ENCODE assay signal across 8 cellular contexts in genomic region chr21:31659286-31660133, GRCh38. TPM values are rescaled to one million over a fixed set of nuclear protein-coding genes. Genes with fewer than 3 reads are reported as not detected.
A peak's percentile ranks its signal among the peaks of the same experiment; 100 is the strongest.
DNase-seq lines count a peak whose midpoint lies in the region; ATAC-seq and TF ChIP-seq lines count a peak whose summit lies in the region.

Gene SOD1 (plus strand): TSS chr21:31659693. CDS start chr21:31659770, 77 bp downstream.

- H3K27me3 ChIP-seq in esophagus (ENCODE audit: control insufficient read depth in 1 of 2, insufficient read depth in 2 of 2, low read length in 2 of 2), result no peaks in the 10 kb centered on the region
- no peaks in the 10 kb centered on the region for H3K27me3 ChIP-seq in mucosa of stomach (ENCODE audit: control insufficient read depth, insufficient read depth, low read length)

- H3K9me3 Mint-ChIP-seq in activated T-cell treated with anti-CD3 and anti-CD28 coated beads, Interleukin-2, amount 50 U/mL, for 24 hours, result peaks cover 2% of the 10 kb centered on the region

- no peaks in the 10 kb centered on the region for H3K9me3 ChIP-seq in esophagus (ENCODE audit: control insufficient read depth in 2 of 2, insufficient read depth in 1 of 2, low read depth in 1 of 2, low read length in 1 of 2)
- H3K9me3 ChIP-seq in mucosa of stomach (ENCODE audit: control insufficient read depth, low read length), result no peaks in the 10 kb centered on the region

- no peaks in the 10 kb centered on the region for H3K27me3 Mint-ChIP-seq in activated T-cell treated with anti-CD3 and anti-CD28 coated beads, Interleukin-2, amount 50 U/mL, for 24 hours

- H3K9ac ChIP-seq in mucosa of stomach (ENCODE audit: low read length), result peak within 1 kb of the TSS; percentile 64

- peaks cover 0 to 3% of the 10 kb centered on the region in 2 donors for H3K36me3 ChIP-seq in esophagus (ENCODE audit: control insufficient read depth in 2 of 2, insufficient read depth in 2 of 2, low read length in 1 of 2)
- no peaks in the 10 kb centered on the region for H3K36me3 ChIP-seq in mucosa of stomach (ENCODE audit: control insufficient read depth, insufficient read depth, low read length)

- ATAC-seq in GM21737 (IDR thresholded peaks at IDR 0.05; ENCODE audit: unreplicated experiment), result peak; percentile 96

- WGBS in esophagus, 2 donors, result 0 to 1% methylated on average over 65 to 91 of the region's 91 CpGs

- H3K4me1 ChIP-seq in esophagus (ENCODE audit: control insufficient read depth in 2 of 2, insufficient read depth in 2 of 2, low read length in 1 of 2) (peaks cover 0 to 2% of the 10 kb centered on the region in 2 donors), mucosa of stomach (ENCODE audit: control insufficient read depth, insufficient read depth, low read length) (peaks cover 8% of the 10 kb centered on the region)

- peak within 1 kb of the TSS; percentile 92 to 93 for H3K27ac ChIP-seq in esophagus (ENCODE audit: low read depth in 2 of 2, low read length in 1 of 2)

- H3K4me1 Mint-ChIP-seq in activated T-cell treated with anti-CD3 and anti-CD28 coated beads, Interleukin-2, amount 50 U/mL, for 24 hours (ENCODE audit: low read depth), result peaks cover 80% of the 10 kb centered on the region

- H3K36me3 Mint-ChIP-seq in activated T-cell treated with anti-CD3 and anti-CD28 coated beads, Interleukin-2, amount 50 U/mL, for 24 hours (ENCODE audit: low read depth), result peaks cover 51% of the 10 kb centered on the region

- peak within 1 kb of the TSS; percentile 79 to 95 for H3K4me3 ChIP-seq in esophagus (ENCODE audit: low read depth in 1 of 2, low read length in 2 of 2)
- H3K4me3 ChIP-seq in mucosa of stomach (ENCODE audit: low read length), result peak within 1 kb of the TSS; percentile 62

- DNase-seq in DMS79 (lab: John Stamatoyannopoulos, UW), result peak; percentile 87
- peak; percentile 80 for DNase-seq in KG1 (lab: John Stamatoyannopoulos, UW)
- DNase-seq in activated T-cell treated with anti-CD3 and anti-CD28 coated beads, Interleukin-2, amount 50 U/mL, for 24 hours, result peak; percentile 96
- DNase-seq in stimulated activated CD8-positive, alpha-beta memory T cell treated with anti-CD3 and anti-CD28 coated beads, Interleukin-4, amount 100 ng/mL, for 48 hours, result peak; percentile 96

- H3K27ac Mint-ChIP-seq in activated T-cell treated with anti-CD3 and anti-CD28 coated beads, Interleukin-2, amount 50 U/mL, for 24 hours, result peak within 1 kb of the TSS; percentile 99

- peak within 1 kb of the TSS; percentile 96 for H3K4me3 Mint-ChIP-seq in activated T-cell treated with anti-CD3 and anti-CD28 coated beads, Interleukin-2, amount 50 U/mL, for 24 hours

TF ChIP-seq in PFSK-1, 5 proteins besides CTCF, POLR2A, EP300 and RAD21:
- TF ChIP-seq FOXP2 (optimal IDR thresholded peaks at IDR 0.05; ENCODE audit: borderline replicate concordance, extremely low read depth, extremely low read length, insufficient read depth) (peak; percentile 91), POLR2AphosphoS5 (IDR thresholded peaks at IDR 0.05; ENCODE audit: low read depth, low read length) (peak; percentile 99), TAF1 (IDR thresholded peaks at IDR 0.05; ENCODE audit: borderline replicate concordance, insufficient read depth, low read length) (peak; percentile 95), SIN3A (IDR thresholded peaks at IDR 0.05; ENCODE audit: borderline replicate concordance, insufficient read depth, low read length) (peak; percentile 85; the same call in 1 of the 2 replicates), REST (IDR thresholded peaks at IDR 0.05; ENCODE audit: insufficient read depth in 1 of 2, low read depth in 2 of 2, low read length in 2 of 2) (peak; percentile 20 to 65; a peak in 2 of 4 replicates)
TF ChIP-seq in PFSK-1: peak in this region for 5.

RNA-seq across cellular contexts. Expression of gene SOD1, which starts in this region (rescaled TPM):
- 736 TPM for polyA plus RNA-seq in PFSK-1 (2012; ENCODE audit: insufficient read length, low read depth)
- 100 to 1,000 TPM; 269 to 319 TPM for polyA plus RNA-seq in esophagus

Comparison
In these comparisons a context has a peak if more than half of its experiments do, and no peak if none do; other contexts are left out.
1. Peak in every context shown above with its lines: DNase-seq, ATAC-seq, H3K4me3 ChIP-seq and H3K27ac ChIP-seq.